Comparison of ENCODE assay signal across 16 cellular contexts in genomic region chr1:2432519-2432918, GRCh38.
"Had no signal": no experiment of that assay in that cellular context is flagged by ENCODE, and none has a peak within 500 bp of the region (broad histone marks: within the 10 kb centered on the region; RNA-seq: fewer than 3 reads in every experiment).

No MANE protein-coding gene starts in this region.

- H3K36me3 ChIP-seq: colonic mucosa, prostate gland, right lobe of liver, stomach, uterus had no signal

- H3K9ac ChIP-seq: parathyroid adenoma had no signal

- H3K4me1 ChIP-seq: colonic mucosa, parathyroid adenoma, prostate gland, right lobe of liver, stomach, uterus had no signal

- H3K27me3 ChIP-seq: colonic mucosa, foreskin keratinocyte, right lobe of liver, uterus had no signal

- H3K4me3 ChIP-seq: colonic mucosa, prostate gland, right lobe of liver, stomach, uterus had no signal

- H3K27ac ChIP-seq: colonic mucosa, foreskin keratinocyte, parathyroid adenoma, right lobe of liver, stomach, uterus had no signal

- H3K9me3 ChIP-seq: colonic mucosa, prostate gland, right lobe of liver, uterus had no signal

- H2AFZ ChIP-seq: parathyroid adenoma had no signal

- DNase-seq: colonic mucosa; dermis blood vessel endothelial cell; erythroblast; foreskin keratinocyte; kidney; left cardiac atrium; left ventricle myocardium superior; naive thymus-derived CD8-positive, alpha-beta T cell; right lobe of liver; stimulated activated CD4-positive, alpha-beta T cell treated with anti-CD3 and anti-CD28 coated beads, Interleukin-15, amount 100 ng/mL, for 24 hours; stimulated activated CD4-positive, alpha-beta T cell treated with anti-CD3 and anti-CD28 coated beads, Interleukin-1b, Interleukin-23, amount 100 ng/mL, for 48 hours; stimulated activated CD4-positive, alpha-beta T cell treated with anti-CD3 and anti-CD28 coated beads, Interleukin-4, amount 100 ng/mL, for 24 hours; stomach; uterus had no signal
